7 cellular contexts compared by ENCODE assay signal in genomic region chr1:103761896-103762295, GRCh38. TPM values are rescaled to one million over a fixed set of nuclear protein-coding genes. Genes with fewer than 3 reads are reported as not detected.
"Had no signal": no experiment of that assay in that cellular context is flagged by ENCODE, and none has a peak within 500 bp of the region (broad histone marks: within the 10 kb centered on the region; RNA-seq: fewer than 3 reads in every experiment).

No MANE protein-coding gene starts in this region.

- DNase-seq: H9, HCEC 1CT, IMR-90 had no signal

- H3K27ac Mint-ChIP-seq: GM23338, H9 had no signal

- H3K4me1 Mint-ChIP-seq: GM23338, H9 had no signal

- H3K4me3 Mint-ChIP-seq: GM23338, H9 had no signal

- ATAC-seq: GM23338, K562 had no signal

RNA-seq across cellular contexts. Expression of gene AMY1C, which starts 12.2 kb away (rescaled TPM):
- total RNA-seq: GM23338, H1, H9, HT-29, IMR-90, K562 had no signal
